Comparison of ENCODE assay signal across 12 cellular contexts in genomic region chr16:85653226-85653917, GRCh38. TPM values are rescaled to one million over a fixed set of nuclear protein-coding genes. Genes with fewer than 3 reads are reported as not detected.
DNase-seq lines count a peak whose midpoint lies in the region; ATAC-seq, FAIRE-seq and TF ChIP-seq lines count a peak whose summit lies in the region.
"Had no signal": no experiment of that assay in that cellular context is flagged by ENCODE, and none has a peak within 500 bp of the region (broad histone marks: within the 10 kb centered on the region; RNA-seq: fewer than 3 reads in every experiment).

No MANE protein-coding gene starts in this region.

- H3K27ac Mint-ChIP-seq in stimulated activated memory B cell treated with anti-CD40 and anti-IgM and Interleukin-4, amounts not matched to agents 10 μg/mL and 1 μg/mL and 100 μg/mL, for 72 hours: no peak overlapping the region

- H3K36me3 ChIP-seq in ascending aorta (peaks cover 34 to 61% of the 10 kb centered on the region in 2 donors), HepG2 (replicated peaks in 1 of 2; ENCODE audit: control insufficient read depth in 1 of 2, insufficient read depth in 2 of 2, low read length in 2 of 2) (peaks cover 58 to 67% of the 10 kb centered on the region in 2 experiments), subcutaneous abdominal adipose tissue (ENCODE audit: control insufficient read depth in 5 of 5, insufficient read depth in 5 of 5, low read length in 5 of 5) (peaks cover 0 to 73% (median 67%) of the 10 kb centered on the region in 5 donors)

- CTCF ChIA-PET in HepG2 (lab: Yijun Ruan, JAX; ENCODE audit: low intra/inter-chr PET ratio, low total read pairs): no interaction called here

- H3K9ac ChIP-seq in HepG2 (ENCODE audit: insufficient read depth, low read depth, low read length) (no peak overlapping the region), subcutaneous abdominal adipose tissue (ENCODE audit: low read length in 5 of 5) (peak overlapping the region in 2 of 5 donors; percentile 10 to 28)
- H3K9ac ChIP-seq: KMS-11 had no signal

- no peak for TF ChIP-seq RAD21 in HepG2 (CRISPR knock-in tag; IDR thresholded peaks at IDR 0.05)

- H3K4me3 Mint-ChIP-seq in stimulated activated memory B cell treated with anti-CD40 and anti-IgM and Interleukin-4, amounts not matched to agents 10 μg/mL and 1 μg/mL and 100 μg/mL, for 72 hours: no peak overlapping the region
- H3K4me3 Mint-ChIP-seq: effector memory CD8-positive, alpha-beta T cell; natural killer cell had no signal

- BruUV-seq in HepG2 (replicated peaks; lab: Mats Ljungman, UMichigan): no TSS peak

- no peaks in the 10 kb centered on the region for H3K9me3 Mint-ChIP-seq in stimulated activated memory B cell treated with anti-CD40 and anti-IgM and Interleukin-4, amounts not matched to agents 10 μg/mL and 1 μg/mL and 100 μg/mL, for 72 hours
- H3K9me3 Mint-ChIP-seq: effector memory CD8-positive, alpha-beta T cell; natural killer cell had no signal

- H2AFZ ChIP-seq in HepG2 (ENCODE audit: low read length): no peak overlapping the region

- no peak for DNase-seq in ascending aorta (ENCODE audit: low spot score in 2 of 2)
- DNase-seq in HepG2 (ENCODE audit: low spot score): no peak
- DNase-seq: AML-193, natural killer cell had no signal

- POLR2A ChIA-PET in HepG2 (lab: Yijun Ruan, JAX): no interaction called here

- H3K27me3 ChIP-seq in ascending aorta (no peaks in the 10 kb centered on the region), HepG2 (ENCODE audit: control insufficient read depth in 1 of 2, insufficient read depth in 2 of 2, low read length in 2 of 2) (no peaks in the 10 kb centered on the region), subcutaneous abdominal adipose tissue (ENCODE audit: control insufficient read depth in 5 of 5, insufficient read depth in 4 of 5, low read length in 5 of 5) (no peaks in the 10 kb centered on the region)

- intact Hi-C loops in ascending aorta (cut with DNase I) (loop anchor here (2.0 kb wide), 1 partner anchor 39 kb away; no protein-coding TSS in a partner anchor), HepG2 (cut with micrococcal nuclease; ENCODE audit: unreplicated experiment) (no loop called here)

- H3K79me2 ChIP-seq in HepG2 (ENCODE audit: insufficient read depth, low read length): no peaks in the 10 kb centered on the region

- in situ Hi-C loops in HepG2 (cut with HindIII; ENCODE audit: extremely low pct_ligation_motif_present, low pct_unique_long_range_greater_than_20kb): no loop called here

- H3K4me1 ChIP-seq in ascending aorta (peaks cover 8 to 23% of the 10 kb centered on the region in 2 donors), HepG2 (ENCODE audit: insufficient read depth, low read length) (peaks cover 17% of the 10 kb centered on the region), subcutaneous abdominal adipose tissue (ENCODE audit: control insufficient read depth in 5 of 5, insufficient read depth in 5 of 5, low read length in 5 of 5) (peaks cover 0 to 71% (median 29%) of the 10 kb centered on the region in 5 donors)

- peaks cover 7% of the 10 kb centered on the region for H3K4me1 Mint-ChIP-seq in stimulated activated memory B cell treated with anti-CD40 and anti-IgM and Interleukin-4, amounts not matched to agents 10 μg/mL and 1 μg/mL and 100 μg/mL, for 72 hours

- no peaks in the 10 kb centered on the region for H3K27me3 Mint-ChIP-seq in stimulated activated memory B cell treated with anti-CD40 and anti-IgM and Interleukin-4, amounts not matched to agents 10 μg/mL and 1 μg/mL and 100 μg/mL, for 72 hours
- H3K27me3 Mint-ChIP-seq: effector memory CD8-positive, alpha-beta T cell had no signal

- peaks cover 33% of the 10 kb centered on the region for H3K36me3 Mint-ChIP-seq in stimulated activated memory B cell treated with anti-CD40 and anti-IgM and Interleukin-4, amounts not matched to agents 10 μg/mL and 1 μg/mL and 100 μg/mL, for 72 hours
- H3K36me3 Mint-ChIP-seq: natural killer cell had no signal

- no peak for FAIRE-seq in HepG2 (lab: Jason Lieb, UNC)

- TF ChIP-seq POLR2A in HepG2 (IDR thresholded peaks at IDR 0.05; ENCODE audit: insufficient read depth in 1 of 2, low read depth in 2 of 2, low read length in 2 of 2): no peak; a peak in 1 of 4 replicates

- 94% methylated on average over 21 of the region's 22 CpGs for WGBS in HepG2 (ENCODE audit: low lambda C conversion rate)

- H3K4me3 ChIP-seq in ascending aorta: peak overlapping the region in 1 of 2 donors; percentile 11
- no peak overlapping the region for H3K4me3 ChIP-seq in HepG2 (replicated peaks in 1 of 3; ENCODE audit: insufficient read depth in 1 of 3, low read depth in 2 of 3, low read length in 3 of 3)
- no peak overlapping the region for H3K4me3 ChIP-seq in subcutaneous abdominal adipose tissue (ENCODE audit: low read depth in 1 of 5, low read length in 5 of 5)

- peaks cover 48% of the 10 kb centered on the region for H4K20me1 ChIP-seq in HepG2 (ENCODE audit: insufficient read depth, low read length)

- TF ChIP-seq CTCF in C4-2B (conservative IDR thresholded peaks at IDR 0.05) (no peak), ascending aorta (IDR thresholded peaks at IDR 0.05) (no peak), HepG2 (CRISPR knock-in tag; IDR thresholded peaks at IDR 0.05) (no peak)

- TF ChIP-seq EP300 in HepG2 (IDR thresholded peaks at IDR 0.05; ENCODE audit: low read depth in 2 of 2, low read length in 2 of 2): no peak
- TF ChIP-seq EP300 in HepG2 (CRISPR knock-in tag; IDR thresholded peaks at IDR 0.05; ENCODE audit: borderline replicate concordance): no peak

- ATAC-seq in HepG2 (no peak), GM18519 (IDR thresholded peaks at IDR 0.05; ENCODE audit: low FRiP score, unreplicated experiment) (no peak), GM19035 (IDR thresholded peaks at IDR 0.05; ENCODE audit: unreplicated experiment) (no peak), GM18907 (IDR thresholded peaks at IDR 0.05; ENCODE audit: unreplicated experiment) (no peak)
- no peak for ATAC-seq in stimulated activated memory B cell treated with anti-CD40 and anti-IgM and Interleukin-4, amounts not matched to agents 10 μg/mL and 1 μg/mL and 100 μg/mL, for 72 hours

- no peak overlapping the region for H3K4me2 ChIP-seq in HepG2 (ENCODE audit: low read depth, low read length)
- H3K4me2 ChIP-seq: KMS-11 had no signal

- H3K9me3 ChIP-seq in ascending aorta: no peaks in the 10 kb centered on the region
- H3K9me3 ChIP-seq in HepG2 (ENCODE audit: low read length): no peaks in the 10 kb centered on the region
- no peaks in the 10 kb centered on the region for H3K9me3 ChIP-seq in subcutaneous abdominal adipose tissue (ENCODE audit: control insufficient read depth in 5 of 5, low read length in 5 of 5)

- H3K27ac ChIP-seq in C4-2B (peak overlapping the region; percentile 48), ascending aorta (peak overlapping the region; percentile 75 to 80), HepG2 (ENCODE audit: extremely low read length, insufficient read depth, low read length) (no peak overlapping the region), subcutaneous abdominal adipose tissue (ENCODE audit: low read depth, low read length) (peak overlapping the region; percentile 37)
- H3K27ac ChIP-seq: KMS-11 had no signal

RNA-seq across cellular contexts. Expression of gene GINS2, which starts 35.4 kb away (rescaled TPM):
- total RNA-seq in ascending aorta (not detected), HepG2 (2016; rRNA removed; fragmentation: Illumina TruSeq; extraction: Trizol) (48.3 and 61.7 TPM in 2 replicates)
- 23.8 and 27.0 TPM in 2 replicates for total RNA-seq in HepG2 (2016; cell fraction: cytosol; rRNA removed; fragmentation: Illumina TruSeq; extraction: Trizol; ENCODE audit: low read depth)
- total RNA-seq in HepG2 (2016; cell fraction: insoluble cytoplasmic fraction; rRNA removed; fragmentation: Illumina TruSeq; extraction: Trizol): 48.0 and 66.5 TPM in 2 replicates
- total RNA-seq in HepG2 (2016; cell fraction: membrane; rRNA removed; fragmentation: Illumina TruSeq; extraction: Trizol): 37.7 and 42.3 TPM in 2 replicates
- 23.1 and 24.3 TPM in 2 replicates for total RNA-seq in HepG2 (2016; cell fraction: nucleus; rRNA removed; fragmentation: Illumina TruSeq; extraction: Trizol)
- polyA plus RNA-seq in HepG2 (2011; rRNA removed): 7.7 and 10.6 TPM in 2 replicates
- 8.9 and 11.0 TPM in 2 replicates for polyA plus RNA-seq in HepG2 (2011; cell fraction: cytosol; rRNA removed)
- 3.9 and 4.5 TPM in 2 replicates for polyA plus RNA-seq in HepG2 (2011; cell fraction: nucleus; rRNA removed)
- 5.7 and 16.9 TPM in 2 replicates for polyA plus RNA-seq in HepG2 (2012)
- polyA plus RNA-seq in HepG2 (2016; cell fraction: cytosol; fragmentation: Illumina TruSeq; extraction: Trizol; ENCODE audit: low read depth): 28.1 and 34.5 TPM in 2 replicates
- polyA plus RNA-seq in HepG2 (2016; cell fraction: insoluble cytoplasmic fraction; fragmentation: Illumina TruSeq; extraction: Trizol; ENCODE audit: low read depth): 76.0 and 95.5 TPM in 2 replicates
- 36.4 and 39.0 TPM in 2 replicates for polyA plus RNA-seq in HepG2 (2016; cell fraction: membrane; fragmentation: Illumina TruSeq; extraction: Trizol; ENCODE audit: low read depth)
- 38.9 and 39.5 TPM in 2 replicates for polyA plus RNA-seq in HepG2 (2016; cell fraction: nucleus; fragmentation: Illumina TruSeq; extraction: Trizol; ENCODE audit: insufficient read depth, low read depth)
- 7.2 and 33.6 TPM in 2 replicates for polyA minus RNA-seq in HepG2 (2011; rRNA and poly(A)+ RNA removed; ENCODE audit: low replicate concordance)
- polyA minus RNA-seq in HepG2 (2011; cell fraction: cytosol; rRNA and poly(A)+ RNA removed): 3.9 and 4.1 TPM in 2 replicates
- 4.7 and 6.2 TPM in 2 replicates for polyA minus RNA-seq in HepG2 (2011; cell fraction: nucleus; rRNA and poly(A)+ RNA removed)

RNA-seq across cellular contexts. Expression of gene GSE1, which starts 40.2 kb away (rescaled TPM):
- total RNA-seq in ascending aorta (120 TPM), HepG2 (2016; rRNA removed; fragmentation: Illumina TruSeq; extraction: Trizol) (16.1 and 19.5 TPM in 2 replicates)
- 13.0 and 16.7 TPM in 2 replicates for total RNA-seq in HepG2 (2016; cell fraction: cytosol; rRNA removed; fragmentation: Illumina TruSeq; extraction: Trizol; ENCODE audit: low read depth)
- total RNA-seq in HepG2 (2016; cell fraction: insoluble cytoplasmic fraction; rRNA removed; fragmentation: Illumina TruSeq; extraction: Trizol): 15.4 and 17.4 TPM in 2 replicates
- total RNA-seq in HepG2 (2016; cell fraction: membrane; rRNA removed; fragmentation: Illumina TruSeq; extraction: Trizol): 18.2 and 21.4 TPM in 2 replicates
- 31.6 and 33.0 TPM in 2 replicates for total RNA-seq in HepG2 (2016; cell fraction: nucleus; rRNA removed; fragmentation: Illumina TruSeq; extraction: Trizol)
- polyA plus RNA-seq in HepG2 (2011; rRNA removed): 31.2 and 37.7 TPM in 2 replicates
- 20.9 and 26.7 TPM in 2 replicates for polyA plus RNA-seq in HepG2 (2011; cell fraction: cytosol; rRNA removed)
- 132 and 135 TPM in 2 replicates for polyA plus RNA-seq in HepG2 (2011; cell fraction: nucleus; rRNA removed)
- 43.5 and 43.7 TPM in 2 replicates for polyA plus RNA-seq in HepG2 (2012)
- 1.4 and 1.7 TPM in 2 replicates for polyA plus RNA-seq in HepG2 (2016; cell fraction: cytosol; fragmentation: Illumina TruSeq; extraction: Trizol; ENCODE audit: low read depth)
- polyA plus RNA-seq in HepG2 (2016; cell fraction: insoluble cytoplasmic fraction; fragmentation: Illumina TruSeq; extraction: Trizol; ENCODE audit: low read depth): 22.8 and 30.2 TPM in 2 replicates
- 4.4 and 5.4 TPM in 2 replicates for polyA plus RNA-seq in HepG2 (2016; cell fraction: membrane; fragmentation: Illumina TruSeq; extraction: Trizol; ENCODE audit: low read depth)
- polyA plus RNA-seq in HepG2 (2016; cell fraction: nucleus; fragmentation: Illumina TruSeq; extraction: Trizol; ENCODE audit: insufficient read depth, low read depth): 70.9 and 78.3 TPM in 2 replicates
- polyA minus RNA-seq in HepG2 (2011; rRNA and poly(A)+ RNA removed; ENCODE audit: low replicate concordance): 24.8 and 50.4 TPM in 2 replicates
- 36.3 and 45.8 TPM in 2 replicates for polyA minus RNA-seq in HepG2 (2011; cell fraction: cytosol; rRNA and poly(A)+ RNA removed)
- 83.8 and 96.8 TPM in 2 replicates for polyA minus RNA-seq in HepG2 (2011; cell fraction: nucleus; rRNA and poly(A)+ RNA removed)

Comparison
In these comparisons a context has a peak if more than half of its experiments do, and no peak if none do; other contexts are left out.
1. RNA of gene GINS2, which starts 35.4 kb away (total RNA-seq): 23.1 to 66.5 TPM in HepG2; not detected in ascending aorta (single experiment); every median in the first group is over 10 times any median in the second.